ENCODE assay signal across 9 cellular contexts in genomic region chr6:21592953-21593352, GRCh38. TPM values are rescaled to one million over a fixed set of nuclear protein-coding genes. Genes with fewer than 3 reads are reported as not detected.
DNase-seq lines count a peak whose midpoint lies in the region; ATAC-seq, FAIRE-seq and TF ChIP-seq lines count a peak whose summit lies in the region.
"Had no signal": no experiment of that assay in that cellular context is flagged by ENCODE, and none has a peak within 500 bp of the region (broad histone marks: within the 10 kb centered on the region; RNA-seq: fewer than 3 reads in every experiment).

No MANE protein-coding gene starts in this region.

- H3K9me3 ChIP-seq in heart left ventricle (no peaks in the 10 kb centered on the region), WERI-Rb-1 (ENCODE audit: severe bottlenecking) (no peaks in the 10 kb centered on the region), HepG2 (ENCODE audit: low read length) (no peaks in the 10 kb centered on the region), uterus (no peaks in the 10 kb centered on the region)

- H3K4me2 ChIP-seq in HepG2 (ENCODE audit: low read depth, low read length) = peak overlapping the region; percentile 98

- peaks cover 2% of the 10 kb centered on the region for H3K36me3 Mint-ChIP-seq in activated T-helper 1 cell treated with anti-CD3 and anti-CD28 coated beads, Interleukin-12 subunit alpha, Interleukin-12 subunit beta, Interleukin-2, Interleukin-4 antibody, amounts not matched to agents 30 ng/mL and 10 ng/mL and 1 ng/mL, durations not matched to agents 14 hours and 24 hours and 36 hours (ENCODE audit: low read depth)

- H3K4me1 ChIP-seq in heart left ventricle = peaks cover 0 to 20% (median 10%) of the 10 kb centered on the region in 12 donors
- H3K4me1 ChIP-seq in HepG2 (ENCODE audit: insufficient read depth, low read length) = peaks cover 43% of the 10 kb centered on the region
- H3K4me1 ChIP-seq in uterus = no peaks in the 10 kb centered on the region

- H3K4me3 Mint-ChIP-seq in activated T-helper 1 cell treated with anti-CD3 and anti-CD28 coated beads, Interleukin-12 subunit alpha, Interleukin-12 subunit beta, Interleukin-2, Interleukin-4 antibody, amounts not matched to agents 30 ng/mL and 10 ng/mL and 1 ng/mL, durations not matched to agents 14 hours and 24 hours and 36 hours = no peak overlapping the region
- H3K4me3 Mint-ChIP-seq: activated B cell treated with CpG ODN at 0.5 μM for 24 hours had no signal

- no peaks in the 10 kb centered on the region for H3K79me2 ChIP-seq in HepG2 (ENCODE audit: insufficient read depth, low read length)

- H3K27ac ChIP-seq in heart left ventricle = peak overlapping the region in 4 of 12 donors; percentile 28 to 92 (median 90)
- peak overlapping the region; percentile 42 for H3K27ac ChIP-seq in WERI-Rb-1
- no peak overlapping the region for H3K27ac ChIP-seq in HepG2 (ENCODE audit: extremely low read length, insufficient read depth, low read length)
- H3K27ac ChIP-seq in uterus = peak overlapping the region; percentile 51 to 58

- no peak for TF ChIP-seq EP300 in HepG2 (IDR thresholded peaks at IDR 0.05; ENCODE audit: low read depth in 2 of 2, low read length in 2 of 2)
- TF ChIP-seq EP300 in HepG2 (CRISPR knock-in tag; IDR thresholded peaks at IDR 0.05; ENCODE audit: borderline replicate concordance) = no peak

- CTCF ChIA-PET in HepG2 (lab: Yijun Ruan, JAX; ENCODE audit: low intra/inter-chr PET ratio, low total read pairs) = no interaction called here

- H2AFZ ChIP-seq in HepG2 (ENCODE audit: low read length) = no peak overlapping the region

- ATAC-seq in heart left ventricle = no peak
- no peak for ATAC-seq in left cardiac atrium
- ATAC-seq in HepG2 = no peak

- no peaks in the 10 kb centered on the region for H3K36me3 ChIP-seq in heart left ventricle
- H3K36me3 ChIP-seq in WERI-Rb-1 = peaks cover 27% of the 10 kb centered on the region
- no peaks in the 10 kb centered on the region for H3K36me3 ChIP-seq in HepG2 (replicated peaks in 1 of 2; ENCODE audit: control insufficient read depth in 1 of 2, insufficient read depth in 2 of 2, low read length in 2 of 2)
- H3K36me3 ChIP-seq in uterus = no peaks in the 10 kb centered on the region

- intact Hi-C loops in heart left ventricle (cut with DNase I) (loop anchor here (5.0 to 10.0 kb wide), 16 partner anchors 252 to 1852 kb away; no protein-coding TSS in a partner anchor), left cardiac atrium (cut with DNase I) (loop anchor here (5.0 to 10.0 kb wide), 6 partner anchors 342 to 1852 kb away; no protein-coding TSS in a partner anchor), HepG2 (cut with micrococcal nuclease; ENCODE audit: unreplicated experiment) (loop anchor here (1.0 kb wide), 1 partner anchor 212 kb away; no protein-coding TSS in a partner anchor), uterus (cut with DNase I; ENCODE audit: low total_unique reads) (no loop called here)
- intact Hi-C loops in activated T-helper 1 cell treated with anti-CD3 and anti-CD28 coated beads, Interleukin-12 subunit alpha, Interleukin-12 subunit beta, Interleukin-2, Interleukin-4 antibody, amounts not matched to agents 30 ng/mL and 10 ng/mL and 1 ng/mL, durations not matched to agents 14 hours and 24 hours and 36 hours (cut with micrococcal nuclease) = loop anchor here (10.0 kb wide), 1 partner anchor 282 kb away; no protein-coding TSS in a partner anchor

- TF ChIP-seq CTCF in heart left ventricle (IDR thresholded peaks at IDR 0.05) (no peak), WERI-Rb-1 (IDR thresholded peaks at IDR 0.05; ENCODE audit: low read depth, low read length) (no peak), HepG2 (CRISPR knock-in tag; IDR thresholded peaks at IDR 0.05) (no peak), uterus (IDR thresholded peaks at IDR 0.05) (no peak)

- peaks cover 25% of the 10 kb centered on the region for H3K4me1 Mint-ChIP-seq in activated T-helper 1 cell treated with anti-CD3 and anti-CD28 coated beads, Interleukin-12 subunit alpha, Interleukin-12 subunit beta, Interleukin-2, Interleukin-4 antibody, amounts not matched to agents 30 ng/mL and 10 ng/mL and 1 ng/mL, durations not matched to agents 14 hours and 24 hours and 36 hours (ENCODE audit: low read depth)

- no peak for DNase-seq in heart left ventricle
- DNase-seq in left cardiac atrium = no peak
- no peak for DNase-seq in WERI-Rb-1
- DNase-seq in HepG2 (ENCODE audit: low spot score) = no peak
- DNase-seq in uterus = no peak
- no peak for DNase-seq in activated T-helper 1 cell treated with anti-CD3 and anti-CD28 coated beads, Interleukin-12 subunit alpha, Interleukin-12 subunit beta, Interleukin-2, Interleukin-4 antibody, amounts not matched to agents 30 ng/mL and 10 ng/mL and 1 ng/mL, durations not matched to agents 14 hours and 24 hours and 36 hours (ENCODE audit: low spot score)
- DNase-seq in activated CD8-positive, alpha-beta memory T cell treated with anti-CD3 and anti-CD28 coated beads, Interleukin-2, amount 50 U/mL, for 48 hours = no peak
- DNase-seq in NCI-H1048 (lab: John Stamatoyannopoulos, UW) = no peak

- H3K4me3 ChIP-seq in heart left ventricle (peak overlapping the region; percentile 49 to 93 (median 79)), WERI-Rb-1 (ENCODE audit: low read depth, low read length) (peak overlapping the region; percentile 85), HepG2 (replicated peaks in 1 of 3; ENCODE audit: insufficient read depth in 1 of 3, low read depth in 2 of 3, low read length in 3 of 3) (peak overlapping the region; percentile 34 to 86 (median 56); a peak in 4 of 6 replicates), uterus (peak overlapping the region; percentile 76 to 84)

- H3K9me3 Mint-ChIP-seq in activated T-helper 1 cell treated with anti-CD3 and anti-CD28 coated beads, Interleukin-12 subunit alpha, Interleukin-12 subunit beta, Interleukin-2, Interleukin-4 antibody, amounts not matched to agents 30 ng/mL and 10 ng/mL and 1 ng/mL, durations not matched to agents 14 hours and 24 hours and 36 hours = no peaks in the 10 kb centered on the region
- H3K9me3 Mint-ChIP-seq: activated B cell treated with CpG ODN at 0.5 μM for 24 hours had no signal

- H4K20me1 ChIP-seq in HepG2 (ENCODE audit: insufficient read depth, low read length) = no peaks in the 10 kb centered on the region

- no peak for FAIRE-seq in HepG2 (lab: Jason Lieb, UNC)

- no peak for TF ChIP-seq RAD21 in HepG2 (CRISPR knock-in tag; IDR thresholded peaks at IDR 0.05)

- 4 to 7% (median 6%) methylated on average over 1 of the region's 1 CpG for WGBS in heart left ventricle, 4 donors
- WGBS in HepG2 (ENCODE audit: low lambda C conversion rate) = 0% methylated on average over 1 of the region's 1 CpG

- BruUV-seq in HepG2 (replicated peaks; lab: Mats Ljungman, UMichigan) = TSS peak; percentile 59

- H3K27me3 Mint-ChIP-seq in activated T-helper 1 cell treated with anti-CD3 and anti-CD28 coated beads, Interleukin-12 subunit alpha, Interleukin-12 subunit beta, Interleukin-2, Interleukin-4 antibody, amounts not matched to agents 30 ng/mL and 10 ng/mL and 1 ng/mL, durations not matched to agents 14 hours and 24 hours and 36 hours (ENCODE audit: insufficient read depth) = peaks cover 45% of the 10 kb centered on the region

- H3K27me3 ChIP-seq in heart left ventricle = no peaks in the 10 kb centered on the region
- H3K27me3 ChIP-seq in WERI-Rb-1 (ENCODE audit: insufficient read depth, low read depth, severe bottlenecking) = no peaks in the 10 kb centered on the region
- H3K27me3 ChIP-seq in HepG2 (ENCODE audit: control insufficient read depth in 1 of 2, insufficient read depth in 2 of 2, low read length in 2 of 2) = peaks cover 0 to 41% of the 10 kb centered on the region in 2 experiments; a peak in 3 of 5 replicates
- no peaks in the 10 kb centered on the region for H3K27me3 ChIP-seq in uterus

- POLR2A ChIA-PET in HepG2 (lab: Yijun Ruan, JAX) = interaction anchor here (0.8 to 2.1 kb wide), 5 partner anchors 139 to 716 kb away, joined by 3 to 14 read pairs (median 3); no protein-coding TSS in a partner anchor

- TF ChIP-seq POLR2A in heart left ventricle (IDR thresholded peaks at IDR 0.05) (no peak), HepG2 (IDR thresholded peaks at IDR 0.05; ENCODE audit: insufficient read depth in 1 of 2, low read depth in 2 of 2, low read length in 2 of 2) (no peak), uterus (IDR thresholded peaks at IDR 0.05) (no peak)

- no peak overlapping the region for H3K9ac ChIP-seq in HepG2 (ENCODE audit: insufficient read depth, low read depth, low read length)

- in situ Hi-C loops in HepG2 (cut with HindIII; ENCODE audit: extremely low pct_ligation_motif_present, low pct_unique_long_range_greater_than_20kb) = loop anchor here (5.0 kb wide), 1 partner anchor 1031 kb away; no protein-coding TSS in a partner anchor

- H3K27ac Mint-ChIP-seq in activated T-helper 1 cell treated with anti-CD3 and anti-CD28 coated beads, Interleukin-12 subunit alpha, Interleukin-12 subunit beta, Interleukin-2, Interleukin-4 antibody, amounts not matched to agents 30 ng/mL and 10 ng/mL and 1 ng/mL, durations not matched to agents 14 hours and 24 hours and 36 hours = no peak overlapping the region
- H3K27ac Mint-ChIP-seq: activated B cell treated with CpG ODN at 0.5 μM for 24 hours had no signal

RNA-seq across cellular contexts. Expression of gene SOX4, which starts 0.6 kb away (rescaled TPM):
- total RNA-seq in heart left ventricle (10 to 100 TPM in 4 of 9 donors, 1 to 10 TPM in 5; 1.9 to 20.3 (median 8.0) TPM), left cardiac atrium (1 to 10 TPM; 5.7 to 7.7 TPM), HepG2 (2016; rRNA removed; fragmentation: Illumina TruSeq; extraction: Trizol) (3.4 and 3.5 TPM in 2 replicates), uterus (100 to 1,000 TPM in 1 of 4 donors, 10 to 100 TPM in 1, 1 to 10 TPM in 2; 5.9 to 103 (median 18.1) TPM)
- polyA plus RNA-seq in heart left ventricle (1 to 10 TPM; 2.7 to 4.1 TPM), HepG2 (2011; rRNA removed) (2.5 and 2.6 TPM in 2 replicates)
- 0.18 and 0.20 TPM in 2 replicates for total RNA-seq in HepG2 (2016; cell fraction: cytosol; rRNA removed; fragmentation: Illumina TruSeq; extraction: Trizol; ENCODE audit: low read depth)
- 3.4 TPM in 2 replicates for total RNA-seq in HepG2 (2016; cell fraction: insoluble cytoplasmic fraction; rRNA removed; fragmentation: Illumina TruSeq; extraction: Trizol)
- total RNA-seq in HepG2 (2016; cell fraction: membrane; rRNA removed; fragmentation: Illumina TruSeq; extraction: Trizol) = 1.1 TPM in 2 replicates
- 2.5 and 2.8 TPM in 2 replicates for total RNA-seq in HepG2 (2016; cell fraction: nucleus; rRNA removed; fragmentation: Illumina TruSeq; extraction: Trizol)
- 1.2 and 1.4 TPM in 2 replicates for polyA plus RNA-seq in HepG2 (2011; cell fraction: cytosol; rRNA removed)
- polyA plus RNA-seq in HepG2 (2011; cell fraction: nucleus; rRNA removed) = 2.9 TPM in 2 replicates
- 1.4 and 2.9 TPM in 2 replicates for polyA plus RNA-seq in HepG2 (2012)
- polyA plus RNA-seq in HepG2 (2016; cell fraction: cytosol; fragmentation: Illumina TruSeq; extraction: Trizol; ENCODE audit: low read depth) = 0.12 and 0.15 TPM in 2 replicates
- 3.1 and 3.8 TPM in 2 replicates for polyA plus RNA-seq in HepG2 (2016; cell fraction: insoluble cytoplasmic fraction; fragmentation: Illumina TruSeq; extraction: Trizol; ENCODE audit: low read depth)
- 0.39 and 0.47 TPM in 2 replicates for polyA plus RNA-seq in HepG2 (2016; cell fraction: membrane; fragmentation: Illumina TruSeq; extraction: Trizol; ENCODE audit: low read depth)
- polyA plus RNA-seq in HepG2 (2016; cell fraction: nucleus; fragmentation: Illumina TruSeq; extraction: Trizol; ENCODE audit: insufficient read depth, low read depth) = 4.1 and 4.3 TPM in 2 replicates
- 2.9 and 3.1 TPM in 2 replicates for polyA minus RNA-seq in HepG2 (2011; rRNA and poly(A)+ RNA removed; ENCODE audit: low replicate concordance)
- 3.3 and 4.1 TPM in 2 replicates for polyA minus RNA-seq in HepG2 (2011; cell fraction: cytosol; rRNA and poly(A)+ RNA removed)
- 2.1 and 3.0 TPM in 2 replicates for polyA minus RNA-seq in HepG2 (2011; cell fraction: nucleus; rRNA and poly(A)+ RNA removed)
- 1.2 and 1.5 TPM in 2 replicates for total RNA-seq in activated T-helper 1 cell treated with anti-CD3 and anti-CD28 coated beads, Interleukin-12 subunit alpha, Interleukin-12 subunit beta, Interleukin-2, Interleukin-4 antibody, amounts not matched to agents 30 ng/mL and 10 ng/mL and 1 ng/mL, durations not matched to agents 14 hours and 24 hours and 36 hours
